ENCODE assay signal across 30 cellular contexts in the genomic region with DNA sequence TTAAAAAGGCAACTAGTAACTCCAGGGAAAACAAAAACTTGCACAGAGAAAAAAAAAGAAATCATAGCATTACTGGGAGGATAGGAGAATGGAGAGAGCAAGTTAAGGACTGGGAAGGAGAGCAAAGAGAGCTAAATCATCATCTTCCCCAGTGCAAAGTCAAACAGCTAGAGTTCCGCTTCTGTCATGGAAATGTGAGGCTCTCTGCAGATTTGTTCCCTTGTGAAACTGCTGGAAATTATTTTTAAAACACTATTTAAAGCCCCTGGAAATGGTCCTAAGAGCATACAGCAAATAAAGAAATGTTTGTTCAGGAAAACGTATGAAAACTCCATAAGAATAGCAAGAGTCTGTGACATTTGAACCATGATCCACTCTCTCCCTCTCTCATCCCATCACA.
"Had no signal": no experiment of that assay in that cellular context is flagged by ENCODE, and none has a peak within 500 bp of the region (broad histone marks: within the 10 kb centered on the region; RNA-seq: fewer than 3 reads in every experiment).

No MANE protein-coding gene starts in this region.

- H3K27ac ChIP-seq: adrenal gland, body of pancreas, brain microvascular endothelial cell, breast epithelium, VCaP had no signal

- DNase-seq: activated B cell treated with CpG ODN at 0.5 μM for 24 hours; activated CD4-positive, alpha-beta memory T cell treated with anti-CD3 and anti-CD28 coated beads for 36 hours; activated CD4-positive, alpha-beta T cell treated with anti-CD3 and anti-CD28 coated beads for 4 hours; activated CD4-positive, alpha-beta T cell treated with anti-CD3 and anti-CD28 coated beads, Interleukin-2, amount 10 ng/mL, durations not matched to agents 24 days and 14 days; activated CD4-positive, alpha-beta T cell treated with anti-CD3 and anti-CD28 coated beads, Interleukin-2, amount 50 U/mL, for 1 hour; activated CD4-positive, alpha-beta T cell treated with anti-CD3 and anti-CD28 coated beads, Interleukin-2, amount 50 U/mL, for 4 hours; activated CD4-positive, CD25-positive, alpha-beta regulatory T cell treated with anti-CD3 and anti-CD28 coated beads, Interleukin-2, amount 50 U/mL, for 72 hours; activated CD8-positive, alpha-beta memory T cell treated with anti-CD3 and anti-CD28 coated beads, Interleukin-2, amount 50 U/mL, for 4 hours; activated CD8-positive, alpha-beta T cell treated with anti-CD3 and anti-CD28 coated beads for 36 hours; activated effector memory CD4-positive, alpha-beta T cell treated with anti-CD3 and anti-CD28 coated beads, Interleukin-2, amount 50 U/mL, for 16 hours; activated gamma-delta T cell treated with Interleukin-2 at 50 U/mL for 16 hours; activated naive CD4-positive, alpha-beta T cell; activated naive CD4-positive, alpha-beta T cell treated with anti-CD3 and anti-CD28 coated beads for 36 hours; activated naive CD4-positive, alpha-beta T cell treated with anti-CD3 and anti-CD28 coated beads, Interleukin-2, amount 50 U/mL, for 16 hours; activated naive CD8-positive, alpha-beta T cell treated with anti-CD3 and anti-CD28 coated beads for 36 hours; activated T-cell treated with anti-CD3 and anti-CD28 coated beads for 4 hours; activated T-cell treated with anti-CD3 and anti-CD28 coated beads, Interleukin-2, amount 50 U/mL, for 1 hour; activated T-cell treated with anti-CD3 and anti-CD28 coated beads, Interleukin-2, amount 50 U/mL, for 4 hours; activated T-cell treated with anti-CD3 and anti-CD28 coated beads, Interleukin-2, amount 50 U/mL, for 72 hours; adrenal gland; amniotic stem cell; aorta; body of pancreas; brain microvascular endothelial cell; central memory CD4-positive, alpha-beta T cell; T-helper 1 cell; T-helper 2 cell; T-helper 9 cell had no signal

- H3K27me3 ChIP-seq: adrenal gland, body of pancreas, brain microvascular endothelial cell had no signal

- H3K4me3 ChIP-seq: adrenal gland, body of pancreas, breast epithelium had no signal
